In the genomic region with DNA sequence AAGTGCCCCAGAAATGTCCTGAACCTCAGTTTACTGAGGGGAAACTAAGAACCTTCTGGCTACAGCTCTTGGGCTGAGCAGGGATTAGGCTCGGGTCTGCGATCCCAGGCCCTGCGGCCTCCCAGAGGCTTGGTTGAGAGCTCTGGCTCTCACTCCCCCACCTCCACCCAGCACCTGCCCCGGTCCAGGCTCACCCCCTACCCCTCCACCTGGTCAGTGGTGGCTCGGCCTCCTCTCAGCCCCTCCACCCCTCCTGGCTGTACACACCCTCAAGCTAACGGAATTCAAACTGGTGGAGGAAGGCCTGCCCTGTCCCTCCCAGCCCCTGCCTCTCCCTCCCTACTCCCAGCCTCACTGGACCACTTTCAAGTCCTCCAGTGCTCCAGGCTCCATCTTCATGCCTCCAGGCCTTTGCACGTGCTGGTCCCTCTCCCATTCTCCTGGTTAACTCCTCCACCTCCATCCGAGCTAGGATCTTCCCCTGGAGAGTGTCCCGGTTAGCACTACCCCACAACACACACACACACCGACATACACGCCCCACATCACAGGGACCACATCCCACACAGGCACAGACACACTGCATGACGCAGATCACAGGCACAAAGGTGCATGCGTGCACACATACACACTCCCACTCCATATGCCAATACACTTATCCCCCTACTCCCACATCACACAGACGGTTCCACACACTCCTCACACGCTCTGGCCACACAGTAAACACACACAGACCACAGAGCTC, we compare ENCODE assay signal across 1 cellular context.
A peak's percentile ranks its signal among the peaks of the same experiment; 100 is the strongest.
TF ChIP-seq lines count a peak whose summit lies in the region.

No MANE protein-coding gene starts in this region.

TF ChIP-seq in K562, 482 proteins besides CTCF, POLR2A, EP300 and RAD21 (continued from another document and continues in another):
- TF ChIP-seq, protein P1, sequence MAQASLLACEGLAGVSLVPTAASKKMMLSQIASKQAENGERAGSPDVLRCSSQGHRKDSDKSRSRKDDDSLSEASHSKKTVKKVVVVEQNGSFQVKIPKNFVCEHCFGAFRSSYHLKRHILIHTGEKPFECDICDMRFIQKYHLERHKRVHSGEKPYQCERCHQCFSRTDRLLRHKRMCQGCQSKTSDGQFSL (CRISPR knock-in tag; IDR thresholded peaks at IDR 0.05), result no peak; the same call in none of the 2 replicates
- TF ChIP-seq, protein P1 (tag; IDR thresholded peaks at IDR 0.05), result 0 out of 4 replicates have a peak, but pooled peaks of 1 of the 2 experiments have one; percentile 25
- TF ChIP-seq EGR1 (conservative IDR thresholded peaks at IDR 0.05) (peak; percentile 52), ZNF316 (IDR thresholded peaks at IDR 0.05) (peak; percentile 20; the same call in 1 of the 2 replicates), HDGF (IDR thresholded peaks at IDR 0.05) (peak; percentile 99), ELF2 (CRISPR knock-in tag; IDR thresholded peaks at IDR 0.05) (no peak; the same call in 1 of the 2 replicates), RBFOX2 (IDR thresholded peaks at IDR 0.05; ENCODE audit: low read depth, low read length) (peak; percentile 78), PHB2 (IDR thresholded peaks at IDR 0.05; ENCODE audit: low read depth) (0 out of 2 replicates have a peak, but pooled peaks have one; percentile 42), ARNT (IDR thresholded peaks at IDR 0.05) (no peak), FOXK2 (conservative IDR thresholded peaks at IDR 0.05 in 1 of 2, IDR thresholded peaks at IDR 0.05 in 1 of 2; ENCODE audit: low read depth in 2 of 2) (peak in 1 of 2 experiments; percentile 34; a peak in 1 of 4 replicates), POLR2H (tag; IDR thresholded peaks at IDR 0.05; ENCODE audit: low read depth) (no peak), SRSF1 (IDR thresholded peaks at IDR 0.05; ENCODE audit: low read depth, low read length) (no peak), CAMTA2 (CRISPR knock-in tag; conservative IDR thresholded peaks at IDR 0.05) (no peak), BCOR (IDR thresholded peaks at IDR 0.05) (0 out of 2 replicates have a peak, but pooled peaks have one; percentile 13), SMARCA4 (IDR thresholded peaks at IDR 0.05) (0 out of 2 replicates have a peak, but pooled peaks have one; percentile 33), ZNF696 (CRISPR knock-in tag; conservative IDR thresholded peaks at IDR 0.05) (no peak), LARP7 (IDR thresholded peaks at IDR 0.05) (peak; percentile 60; the same call in 1 of the 2 replicates), ZNF140 (CRISPR knock-in tag; IDR thresholded peaks at IDR 0.05) (no peak), SUPT5H (IDR thresholded peaks at IDR 0.05) (peak; percentile 64), ZC3H8 (IDR thresholded peaks at IDR 0.05) (no peak), ZBTB17 (CRISPR knock-in tag; IDR thresholded peaks at IDR 0.05) (no peak), HNRNPK (IDR thresholded peaks at IDR 0.05; ENCODE audit: low read depth, low read length, poor library complexity, severe bottlenecking) (no peak)
- TF ChIP-seq, protein P2, sequence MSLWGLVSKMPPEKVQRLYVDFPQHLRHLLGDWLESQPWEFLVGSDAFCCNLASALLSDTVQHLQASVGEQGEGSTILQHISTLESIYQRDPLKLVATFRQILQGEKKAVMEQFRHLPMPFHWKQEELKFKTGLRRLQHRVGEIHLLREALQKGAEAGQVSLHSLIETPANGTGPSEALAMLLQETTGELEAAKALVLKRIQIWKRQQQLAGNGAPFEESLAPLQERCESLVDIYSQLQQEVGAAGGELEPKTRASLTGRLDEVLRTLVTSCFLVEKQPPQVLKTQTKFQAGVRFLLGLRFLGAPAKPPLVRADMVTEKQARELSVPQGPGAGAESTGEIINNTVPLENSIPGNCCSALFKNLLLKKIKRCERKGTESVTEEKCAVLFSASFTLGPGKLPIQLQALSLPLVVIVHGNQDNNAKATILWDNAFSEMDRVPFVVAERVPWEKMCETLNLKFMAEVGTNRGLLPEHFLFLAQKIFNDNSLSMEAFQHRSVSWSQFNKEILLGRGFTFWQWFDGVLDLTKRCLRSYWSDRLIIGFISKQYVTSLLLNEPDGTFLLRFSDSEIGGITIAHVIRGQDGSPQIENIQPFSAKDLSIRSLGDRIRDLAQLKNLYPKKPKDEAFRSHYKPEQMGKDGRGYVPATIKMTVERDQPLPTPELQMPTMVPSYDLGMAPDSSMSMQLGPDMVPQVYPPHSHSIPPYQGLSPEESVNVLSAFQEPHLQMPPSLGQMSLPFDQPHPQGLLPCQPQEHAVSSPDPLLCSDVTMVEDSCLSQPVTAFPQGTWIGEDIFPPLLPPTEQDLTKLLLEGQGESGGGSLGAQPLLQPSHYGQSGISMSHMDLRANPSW (CRISPR knock-in tag; IDR thresholded peaks at IDR 0.05), result no peak
- TF ChIP-seq, protein P3, sequence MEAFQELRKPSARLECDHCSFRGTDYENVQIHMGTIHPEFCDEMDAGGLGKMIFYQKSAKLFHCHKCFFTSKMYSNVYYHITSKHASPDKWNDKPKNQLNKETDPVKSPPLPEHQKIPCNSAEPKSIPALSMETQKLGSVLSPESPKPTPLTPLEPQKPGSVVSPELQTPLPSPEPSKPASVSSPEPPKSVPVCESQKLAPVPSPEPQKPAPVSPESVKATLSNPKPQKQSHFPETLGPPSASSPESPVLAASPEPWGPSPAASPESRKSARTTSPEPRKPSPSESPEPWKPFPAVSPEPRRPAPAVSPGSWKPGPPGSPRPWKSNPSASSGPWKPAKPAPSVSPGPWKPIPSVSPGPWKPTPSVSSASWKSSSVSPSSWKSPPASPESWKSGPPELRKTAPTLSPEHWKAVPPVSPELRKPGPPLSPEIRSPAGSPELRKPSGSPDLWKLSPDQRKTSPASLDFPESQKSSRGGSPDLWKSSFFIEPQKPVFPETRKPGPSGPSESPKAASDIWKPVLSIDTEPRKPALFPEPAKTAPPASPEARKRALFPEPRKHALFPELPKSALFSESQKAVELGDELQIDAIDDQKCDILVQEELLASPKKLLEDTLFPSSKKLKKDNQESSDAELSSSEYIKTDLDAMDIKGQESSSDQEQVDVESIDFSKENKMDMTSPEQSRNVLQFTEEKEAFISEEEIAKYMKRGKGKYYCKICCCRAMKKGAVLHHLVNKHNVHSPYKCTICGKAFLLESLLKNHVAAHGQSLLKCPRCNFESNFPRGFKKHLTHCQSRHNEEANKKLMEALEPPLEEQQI (IDR thresholded peaks at IDR 0.05), result no peak
- TF ChIP-seq, protein P4, sequence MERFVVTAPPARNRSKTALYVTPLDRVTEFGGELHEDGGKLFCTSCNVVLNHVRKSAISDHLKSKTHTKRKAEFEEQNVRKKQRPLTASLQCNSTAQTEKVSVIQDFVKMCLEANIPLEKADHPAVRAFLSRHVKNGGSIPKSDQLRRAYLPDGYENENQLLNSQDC (CRISPR knock-in tag; IDR thresholded peaks at IDR 0.05), result no peak
- TF ChIP-seq, protein P5, sequence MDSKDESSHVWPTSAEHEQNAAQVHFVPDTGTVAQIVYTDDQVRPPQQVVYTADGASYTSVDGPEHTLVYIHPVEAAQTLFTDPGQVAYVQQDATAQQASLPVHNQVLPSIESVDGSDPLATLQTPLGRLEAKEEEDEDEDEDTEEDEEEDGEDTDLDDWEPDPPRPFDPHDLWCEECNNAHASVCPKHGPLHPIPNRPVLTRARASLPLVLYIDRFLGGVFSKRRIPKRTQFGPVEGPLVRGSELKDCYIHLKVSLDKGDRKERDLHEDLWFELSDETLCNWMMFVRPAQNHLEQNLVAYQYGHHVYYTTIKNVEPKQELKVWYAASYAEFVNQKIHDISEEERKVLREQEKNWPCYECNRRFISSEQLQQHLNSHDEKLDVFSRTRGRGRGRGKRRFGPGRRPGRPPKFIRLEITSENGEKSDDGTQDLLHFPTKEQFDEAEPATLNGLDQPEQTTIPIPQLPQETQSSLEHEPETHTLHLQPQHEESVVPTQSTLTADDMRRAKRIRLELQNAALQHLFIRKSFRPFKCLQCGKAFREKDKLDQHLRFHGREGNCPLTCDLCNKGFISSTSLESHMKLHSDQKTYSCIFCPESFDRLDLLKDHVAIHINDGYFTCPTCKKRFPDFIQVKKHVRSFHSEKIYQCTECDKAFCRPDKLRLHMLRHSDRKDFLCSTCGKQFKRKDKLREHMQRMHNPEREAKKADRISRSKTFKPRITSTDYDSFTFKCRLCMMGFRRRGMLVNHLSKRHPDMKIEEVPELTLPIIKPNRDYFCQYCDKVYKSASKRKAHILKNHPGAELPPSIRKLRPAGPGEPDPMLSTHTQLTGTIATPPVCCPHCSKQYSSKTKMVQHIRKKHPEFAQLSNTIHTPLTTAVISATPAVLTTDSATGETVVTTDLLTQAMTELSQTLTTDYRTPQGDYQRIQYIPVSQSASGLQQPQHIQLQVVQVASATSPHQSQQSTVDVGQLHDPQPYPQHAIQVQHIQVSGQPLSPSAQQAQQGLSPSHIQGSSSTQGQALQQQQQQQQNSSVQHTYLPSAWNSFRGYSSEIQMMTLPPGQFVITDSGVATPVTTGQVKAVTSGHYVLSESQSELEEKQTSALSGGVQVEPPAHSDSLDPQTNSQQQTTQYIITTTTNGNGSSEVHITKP (IDR thresholded peaks at IDR 0.05; ENCODE audit: partially characterized antibody), result no peak
- TF ChIP-seq, protein P6, sequence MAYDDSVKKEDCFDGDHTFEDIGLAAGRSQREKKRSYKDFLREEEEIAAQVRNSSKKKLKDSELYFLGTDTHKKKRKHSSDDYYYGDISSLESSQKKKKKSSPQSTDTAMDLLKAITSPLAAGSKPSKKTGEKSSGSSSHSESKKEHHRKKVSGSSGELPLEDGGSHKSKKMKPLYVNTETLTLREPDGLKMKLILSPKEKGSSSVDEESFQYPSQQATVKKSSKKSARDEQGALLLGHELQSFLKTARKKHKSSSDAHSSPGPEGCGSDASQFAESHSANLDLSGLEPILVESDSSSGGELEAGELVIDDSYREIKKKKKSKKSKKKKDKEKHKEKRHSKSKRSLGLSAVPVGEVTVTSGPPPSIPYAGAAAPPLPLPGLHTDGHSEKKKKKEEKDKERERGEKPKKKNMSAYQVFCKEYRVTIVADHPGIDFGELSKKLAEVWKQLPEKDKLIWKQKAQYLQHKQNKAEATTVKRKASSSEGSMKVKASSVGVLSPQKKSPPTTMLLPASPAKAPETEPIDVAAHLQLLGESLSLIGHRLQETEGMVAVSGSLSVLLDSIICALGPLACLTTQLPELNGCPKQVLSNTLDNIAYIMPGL (CRISPR knock-in tag; IDR thresholded peaks at IDR 0.05), result no peak
- TF ChIP-seq, protein P7, sequence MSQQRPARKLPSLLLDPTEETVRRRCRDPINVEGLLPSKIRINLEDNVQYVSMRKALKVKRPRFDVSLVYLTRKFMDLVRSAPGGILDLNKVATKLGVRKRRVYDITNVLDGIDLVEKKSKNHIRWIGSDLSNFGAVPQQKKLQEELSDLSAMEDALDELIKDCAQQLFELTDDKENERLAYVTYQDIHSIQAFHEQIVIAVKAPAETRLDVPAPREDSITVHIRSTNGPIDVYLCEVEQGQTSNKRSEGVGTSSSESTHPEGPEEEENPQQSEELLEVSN (IDR thresholded peaks at IDR 0.05; ENCODE audit: borderline replicate concordance in 1 of 2, extremely low read depth in 1 of 2, insufficient read depth in 1 of 2, insufficient read length in 1 of 2, low read depth in 1 of 2, low read length in 1 of 2, poor library complexity in 1 of 2, severe bottlenecking in 1 of 2), result peak in 1 of 2 experiments; percentile 22
- TF ChIP-seq, protein P8, sequence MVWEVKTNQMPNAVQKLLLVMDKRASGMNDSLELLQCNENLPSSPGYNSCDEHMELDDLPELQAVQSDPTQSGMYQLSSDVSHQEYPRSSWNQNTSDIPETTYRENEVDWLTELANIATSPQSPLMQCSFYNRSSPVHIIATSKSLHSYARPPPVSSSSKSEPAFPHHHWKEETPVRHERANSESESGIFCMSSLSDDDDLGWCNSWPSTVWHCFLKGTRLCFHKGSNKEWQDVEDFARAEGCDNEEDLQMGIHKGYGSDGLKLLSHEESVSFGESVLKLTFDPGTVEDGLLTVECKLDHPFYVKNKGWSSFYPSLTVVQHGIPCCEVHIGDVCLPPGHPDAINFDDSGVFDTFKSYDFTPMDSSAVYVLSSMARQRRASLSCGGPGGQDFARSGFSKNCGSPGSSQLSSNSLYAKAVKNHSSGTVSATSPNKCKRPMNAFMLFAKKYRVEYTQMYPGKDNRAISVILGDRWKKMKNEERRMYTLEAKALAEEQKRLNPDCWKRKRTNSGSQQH (CRISPR knock-in tag; IDR thresholded peaks at IDR 0.05), result 0 out of 2 replicates have a peak, but pooled peaks have one; percentile 65
